19 cellular contexts compared by ENCODE assay signal in genomic region chr1:27361553-27361952, GRCh38. TPM values are rescaled to one million over a fixed set of nuclear protein-coding genes. Genes with fewer than 3 reads are reported as not detected.
"Had no signal": no experiment of that assay in that cellular context is flagged by ENCODE, and none has a peak within 500 bp of the region (broad histone marks: within the 10 kb centered on the region; RNA-seq: fewer than 3 reads in every experiment).

No MANE protein-coding gene starts in this region.

- DNase-seq: activated CD4-positive, alpha-beta T cell treated with anti-CD3 and anti-CD28 coated beads, Interleukin-2, amount 50 U/mL, for 4 hours; activated CD8-positive, alpha-beta memory T cell treated with anti-CD3 and anti-CD28 coated beads, Interleukin-2, amount 10 ng/mL, durations not matched to agents 7 days and 5 days; activated effector memory CD4-positive, alpha-beta T cell treated with Interleukin-2 at 50 U/mL for 16 hours; activated T-cell treated with anti-CD3 and anti-CD28 coated beads, Interleukin-2, amount 50 U/mL, for 24 hours; dorsolateral prefrontal cortex; esophagus squamous epithelium; foreskin fibroblast; heart left ventricle; left ventricle myocardium superior; stimulated activated CD4-positive, alpha-beta T cell treated with anti-CD3 and anti-CD28 coated beads, Interleukin-4, amount 100 ng/mL, for 4 hours; thyroid gland; uterus had no signal

- H3K27ac Mint-ChIP-seq: activated CD8-positive, alpha-beta memory T cell treated with anti-CD3 and anti-CD28 coated beads, Interleukin-2, amount 10 ng/mL, durations not matched to agents 7 days and 5 days; activated naive CD8-positive, alpha-beta T cell; activated T-cell treated with anti-CD3 and anti-CD28 coated beads, Interleukin-2, amount 50 U/mL, for 24 hours; T-helper 1 cell treated with Interleukin-12 subunit alpha and Interleukin-12 subunit beta and Interleukin-4 antibody, amounts not matched to agents 30 μg/mL and 1 μg/mL, for 36 hours had no signal

- ATAC-seq: activated CD8-positive, alpha-beta memory T cell treated with anti-CD3 and anti-CD28 coated beads, Interleukin-2, amount 10 ng/mL, durations not matched to agents 7 days and 5 days; heart left ventricle; left ventricle myocardium superior had no signal

- H3K27ac ChIP-seq: dorsolateral prefrontal cortex, esophagus squamous epithelium, heart left ventricle, right atrium auricular region, thyroid gland, uterus had no signal

- H3K36me3 Mint-ChIP-seq: activated CD8-positive, alpha-beta memory T cell treated with anti-CD3 and anti-CD28 coated beads, Interleukin-2, amount 10 ng/mL, durations not matched to agents 7 days and 5 days; activated naive CD8-positive, alpha-beta T cell had no signal

- H3K4me3 Mint-ChIP-seq: T-helper 1 cell treated with Interleukin-12 subunit alpha and Interleukin-12 subunit beta and Interleukin-4 antibody, amounts not matched to agents 30 μg/mL and 1 μg/mL, for 36 hours had no signal

- H3K4me3 ChIP-seq: esophagus squamous epithelium, right atrium auricular region, skin epidermis, thyroid gland, uterus had no signal

- H3K9me3 ChIP-seq: esophagus squamous epithelium, heart left ventricle, right atrium auricular region, thyroid gland, uterus had no signal

- H3K36me3 ChIP-seq: uterus had no signal

- H3K27me3 ChIP-seq: dorsolateral prefrontal cortex, esophagus squamous epithelium, heart left ventricle, right atrium auricular region, thyroid gland, uterus had no signal

- FAIRE-seq: islet of Langerhans had no signal

- H3K27me3 Mint-ChIP-seq: activated naive CD8-positive, alpha-beta T cell; activated T-cell treated with anti-CD3 and anti-CD28 coated beads, Interleukin-2, amount 50 U/mL, for 24 hours had no signal

RNA-seq across cellular contexts. Expression of gene FCN3, which starts 13.1 kb away (rescaled TPM):
- total RNA-seq: activated CD8-positive, alpha-beta memory T cell treated with anti-CD3 and anti-CD28 coated beads, Interleukin-2, amount 10 ng/mL, durations not matched to agents 7 days and 5 days had no signal

RNA-seq across cellular contexts. Expression of gene CD164L2, which starts 21.6 kb away (rescaled TPM):
- total RNA-seq: activated CD8-positive, alpha-beta memory T cell treated with anti-CD3 and anti-CD28 coated beads, Interleukin-2, amount 10 ng/mL, durations not matched to agents 7 days and 5 days; heart left ventricle; left ventricle myocardium superior; mesenteric fat pad; posterior vena cava; right atrium auricular region had no signal
- polyA plus RNA-seq: heart left ventricle had no signal
